ENCODE assay signal across 18 cellular contexts in genomic region chr10:73552819-73553218, GRCh38. TPM values are rescaled to one million over a fixed set of nuclear protein-coding genes. Genes with fewer than 3 reads are reported as not detected.
DNase-seq lines count a peak whose midpoint lies in the region; TF ChIP-seq lines count a peak whose summit lies in the region.
"Had no signal": no experiment of that assay in that cellular context is flagged by ENCODE, and none has a peak within 500 bp of the region (broad histone marks: within the 10 kb centered on the region; RNA-seq: fewer than 3 reads in every experiment).

No MANE protein-coding gene starts in this region.

- no peak overlapping the region for H3K4me3 Mint-ChIP-seq in nephron
- H3K4me3 Mint-ChIP-seq in activated naive CD4-positive, alpha-beta T cell treated with anti-CD3 and anti-CD28 coated beads, Interleukin-2, amount 10 ng/mL, durations not matched to agents 7 days and 5 days = no peak overlapping the region
- H3K4me3 Mint-ChIP-seq: HFFc6; natural killer cell treated with Interleukin-12 subunit alpha and Interleukin-12 subunit beta and Interleukin-15 and Interleukin-18, amount 100 ng/mL, for 72 hours; T-helper 2 cell treated with Interferon-gamma antibody and Interleukin-4, amounts not matched to agents 5 μg/mL and 100 μg/mL, for 36 hours had no signal

- no peaks in the 10 kb centered on the region for H3K36me3 ChIP-seq in SJCRH30
- H3K36me3 ChIP-seq in stomach smooth muscle (ENCODE audit: control insufficient read depth in 2 of 2, insufficient read depth in 2 of 2, low read length in 2 of 2) = no peaks in the 10 kb centered on the region
- H3K36me3 ChIP-seq: SJSA1 had no signal

- H3K36me3 Mint-ChIP-seq in nephron (ENCODE audit: low read depth) = peaks cover 12% of the 10 kb centered on the region
- H3K36me3 Mint-ChIP-seq in activated naive CD4-positive, alpha-beta T cell treated with anti-CD3 and anti-CD28 coated beads, Interleukin-2, amount 10 ng/mL, durations not matched to agents 7 days and 5 days = no peaks in the 10 kb centered on the region
- H3K36me3 Mint-ChIP-seq: natural killer cell treated with Interleukin-12 subunit alpha and Interleukin-12 subunit beta and Interleukin-15 and Interleukin-18, amount 100 ng/mL, for 72 hours had no signal

- H3K9me3 Mint-ChIP-seq in nephron = peaks cover 6% of the 10 kb centered on the region
- no peaks in the 10 kb centered on the region for H3K9me3 Mint-ChIP-seq in activated naive CD4-positive, alpha-beta T cell treated with anti-CD3 and anti-CD28 coated beads, Interleukin-2, amount 10 ng/mL, durations not matched to agents 7 days and 5 days
- H3K9me3 Mint-ChIP-seq: HFFc6; natural killer cell treated with Interleukin-12 subunit alpha and Interleukin-12 subunit beta and Interleukin-15 and Interleukin-18, amount 100 ng/mL, for 72 hours; T-helper 2 cell treated with Interferon-gamma antibody and Interleukin-4, amounts not matched to agents 5 μg/mL and 100 μg/mL, for 36 hours had no signal

- H3K27me3 Mint-ChIP-seq in nephron (ENCODE audit: low read depth) = no peaks in the 10 kb centered on the region
- no peaks in the 10 kb centered on the region for H3K27me3 Mint-ChIP-seq in activated naive CD4-positive, alpha-beta T cell treated with anti-CD3 and anti-CD28 coated beads, Interleukin-2, amount 10 ng/mL, durations not matched to agents 7 days and 5 days
- H3K27me3 Mint-ChIP-seq: natural killer cell treated with Interleukin-12 subunit alpha and Interleukin-12 subunit beta and Interleukin-15 and Interleukin-18, amount 100 ng/mL, for 72 hours had no signal

- peaks cover 22% of the 10 kb centered on the region for H3K4me1 Mint-ChIP-seq in nephron
- no peaks in the 10 kb centered on the region for H3K4me1 Mint-ChIP-seq in activated naive CD4-positive, alpha-beta T cell treated with anti-CD3 and anti-CD28 coated beads, Interleukin-2, amount 10 ng/mL, durations not matched to agents 7 days and 5 days

- H3K4me1 ChIP-seq in SJCRH30 (peaks cover 25% of the 10 kb centered on the region), stomach smooth muscle (ENCODE audit: control insufficient read depth, insufficient read depth, low read length) (no peaks in the 10 kb centered on the region)
- H3K4me1 ChIP-seq: SJSA1 had no signal

- DNase-seq in SJCRH30 = no peak
- no peak for DNase-seq in activated naive CD4-positive, alpha-beta T cell treated with anti-CD3 and anti-CD28 coated beads, Interleukin-2, amount 10 ng/mL, durations not matched to agents 7 days and 5 days
- DNase-seq in activated naive CD4-positive, alpha-beta T cell (lab: John Stamatoyannopoulos, UW) = no peak
- no peak for DNase-seq in NCI-H82 treated with DMSO at 0.1 percent for 48 hours (lab: John Stamatoyannopoulos, UW; ENCODE audit: unreplicated experiment)
- DNase-seq: cortex of kidney; erythroblast; GF-D8; HFFc6; NCI-H1930; NCI-H510A treated with DMSO at 0.1 percent for 48 hours; stimulated activated CD4-positive, alpha-beta T cell treated with anti-CD3 and anti-CD28 coated beads, Interleukin-1b, Interleukin-23, amount 100 ng/mL, for 48 hours had no signal

- H3K9me3 ChIP-seq in SJCRH30 (replicated peaks) (no peaks in the 10 kb centered on the region), stomach smooth muscle (ENCODE audit: control insufficient read depth in 2 of 2, low read length in 2 of 2) (no peaks in the 10 kb centered on the region)
- H3K9me3 ChIP-seq: SJSA1 had no signal

- H3K27me3 ChIP-seq in SJCRH30 (no peaks in the 10 kb centered on the region), stomach smooth muscle (ENCODE audit: control insufficient read depth in 1 of 2, insufficient read depth in 2 of 2, low read length in 2 of 2) (no peaks in the 10 kb centered on the region)
- H3K27me3 ChIP-seq: SJSA1 had no signal

- peak overlapping the region in 2 of 3 experiments; percentile 53 to 76 for H3K27ac Mint-ChIP-seq in nephron
- H3K27ac Mint-ChIP-seq in activated naive CD4-positive, alpha-beta T cell treated with anti-CD3 and anti-CD28 coated beads, Interleukin-2, amount 10 ng/mL, durations not matched to agents 7 days and 5 days = no peak overlapping the region
- H3K27ac Mint-ChIP-seq: HFFc6; natural killer cell treated with Interleukin-12 subunit alpha and Interleukin-12 subunit beta and Interleukin-15 and Interleukin-18, amount 100 ng/mL, for 72 hours; T-helper 2 cell treated with Interferon-gamma antibody and Interleukin-4, amounts not matched to agents 5 μg/mL and 100 μg/mL, for 36 hours had no signal

- no peak overlapping the region for H3K9ac ChIP-seq in stomach smooth muscle (ENCODE audit: low read length in 2 of 2)

- H3K4me3 ChIP-seq in SJCRH30 (no peak overlapping the region), stomach smooth muscle (ENCODE audit: low read length in 2 of 2) (no peak overlapping the region)
- H3K4me3 ChIP-seq: lung, SJSA1 had no signal

- H3K27ac ChIP-seq in SJCRH30 = peak overlapping the region; percentile 60; the same call in 1 of the 2 replicates
- peak overlapping the region; percentile 97 for H3K27ac ChIP-seq in cingulate gyrus (ENCODE audit: low read depth, low read length)
- peak overlapping the region; percentile 4 for H3K27ac ChIP-seq in stomach smooth muscle (ENCODE audit: low read length)
- H3K27ac ChIP-seq: SJSA1 had no signal

- TF ChIP-seq CTCF in nephron (IDR thresholded peaks at IDR 0.05; ENCODE audit: unreplicated experiment in 3 of 3) = no peak

- CTCF ChIA-PET in activated naive CD4-positive, alpha-beta T cell treated with anti-CD3 and anti-CD28 coated beads, Interleukin-2, amount 10 ng/mL, durations not matched to agents 7 days and 5 days (lab: Charles Lee) = no interaction called here

RNA-seq across cellular contexts. Expression of gene USP54, which starts 38.3 kb away (rescaled TPM):
- total RNA-seq in SJCRH30 (2014; rRNA removed; shearing (Covaris generic)) = 27.0 and 29.9 TPM in 2 replicates

RNA-seq across cellular contexts. Expression of gene PPP3CB, which starts 57.0 kb away (rescaled TPM):
- 32.1 and 41.3 TPM in 2 replicates for total RNA-seq in SJCRH30 (2014; rRNA removed; shearing (Covaris generic))

Comparison
In these comparisons a context has a peak if more than half of its experiments do, and no peak if none do; other contexts are left out.
1. H3K27ac ChIP-seq: peak in every context shown above with its lines; median percentile 97 in cingulate gyrus; 60 in SJCRH30; 4 in stomach smooth muscle.